11 cellular contexts compared by ENCODE assay signal in the genomic region with DNA sequence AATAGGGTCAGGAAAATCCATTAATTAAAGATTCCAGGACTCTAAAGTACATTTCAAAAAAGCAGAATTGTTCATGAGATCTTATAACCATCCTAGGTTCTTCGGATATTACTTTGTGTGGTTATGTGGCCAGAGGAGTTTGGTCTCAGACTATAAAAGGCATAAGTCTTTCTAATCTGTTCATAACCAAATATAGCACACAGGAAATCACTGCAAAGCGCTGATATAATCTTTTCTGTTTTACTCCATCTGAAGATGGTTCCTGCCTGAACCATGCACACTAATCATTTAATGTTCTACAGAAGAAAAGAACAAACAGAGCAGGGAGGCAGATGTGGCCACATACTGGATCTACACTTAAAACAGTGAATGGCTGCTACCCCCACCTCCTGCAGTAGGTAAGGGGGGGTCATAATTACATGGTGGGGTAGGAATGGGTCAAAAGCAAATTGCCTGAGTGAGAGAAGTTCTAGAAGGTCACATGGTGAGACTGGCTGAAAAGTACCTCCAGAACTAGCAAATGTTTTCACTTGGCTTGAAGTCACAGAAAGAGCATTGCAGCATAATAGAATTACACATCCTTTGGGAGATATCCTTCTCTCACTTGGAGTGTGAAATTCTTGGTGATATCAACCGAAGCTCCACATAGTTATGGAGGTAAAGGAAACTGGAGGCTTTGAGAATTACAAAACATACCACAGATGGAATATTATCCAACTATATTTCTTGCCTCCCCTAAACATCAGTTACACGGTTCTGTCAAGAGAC.
DNase-seq lines count a peak whose midpoint lies in the region; ATAC-seq and TF ChIP-seq lines count a peak whose summit lies in the region.
"Had no signal": no experiment of that assay in that cellular context is flagged by ENCODE, and none has a peak within 500 bp of the region (broad histone marks: within the 10 kb centered on the region; RNA-seq: fewer than 3 reads in every experiment).

No MANE protein-coding gene starts in this region.

- H3K4me3 ChIP-seq in endocrine pancreas (ENCODE audit: control insufficient read depth, insufficient read depth, low read length) = peak overlapping the region; percentile 40

- no peaks in the 10 kb centered on the region for H3K9me3 ChIP-seq in endocrine pancreas (ENCODE audit: control insufficient read depth, low read length)

- TF ChIP-seq POLR2A in GM18505 (IDR thresholded peaks at IDR 0.05; ENCODE audit: borderline replicate concordance, extremely low read depth, insufficient read depth, insufficient read length) = peak; percentile 39

- no peak overlapping the region for H3K27ac Mint-ChIP-seq in activated naive CD4-positive, alpha-beta T cell treated with anti-CD3 and anti-CD28 coated beads for 36 hours
- H3K27ac Mint-ChIP-seq: memory B cell had no signal

- H3K27me3 Mint-ChIP-seq in activated naive CD4-positive, alpha-beta T cell treated with anti-CD3 and anti-CD28 coated beads for 36 hours (ENCODE audit: low read depth) = no peaks in the 10 kb centered on the region
- H3K27me3 Mint-ChIP-seq: memory B cell had no signal

- ATAC-seq in GM18505 (IDR thresholded peaks at IDR 0.05; ENCODE audit: unreplicated experiment) (peak; percentile 58), GM21528 (IDR thresholded peaks at IDR 0.05; ENCODE audit: low FRiP score, unreplicated experiment) (peak; percentile 60), HG03196 (IDR thresholded peaks at IDR 0.05; ENCODE audit: unreplicated experiment) (peak; percentile 59)
- ATAC-seq: HCT116 had no signal

- H3K27me3 ChIP-seq in endocrine pancreas (ENCODE audit: control insufficient read depth, insufficient read depth, low read length) = no peaks in the 10 kb centered on the region

- H3K4me3 Mint-ChIP-seq in activated naive CD4-positive, alpha-beta T cell treated with anti-CD3 and anti-CD28 coated beads for 36 hours = no peak overlapping the region
- H3K4me3 Mint-ChIP-seq: memory B cell had no signal

- H3K9me3 Mint-ChIP-seq in activated naive CD4-positive, alpha-beta T cell treated with anti-CD3 and anti-CD28 coated beads for 36 hours = no peaks in the 10 kb centered on the region

- CTCF ChIA-PET in activated naive CD4-positive, alpha-beta T cell treated with anti-CD3 and anti-CD28 coated beads for 36 hours (lab: Charles Lee) = interaction anchor here (1.2 kb wide), 1 partner anchor 252 kb away, joined by 4 read pairs; no protein-coding TSS in a partner anchor

- H3K36me3 ChIP-seq in endocrine pancreas (ENCODE audit: control insufficient read depth, insufficient read depth, low read length) = no peaks in the 10 kb centered on the region

- H3K4me1 ChIP-seq in endocrine pancreas (ENCODE audit: control insufficient read depth, insufficient read depth, low read length) = peaks cover 31% of the 10 kb centered on the region

- no peak overlapping the region for H3K9ac ChIP-seq in endocrine pancreas (ENCODE audit: control insufficient read depth, insufficient read depth, low read length)

- DNase-seq in activated gamma-delta T cell treated with Interleukin-2 at 50 U/mL for 16 hours (no peak), NCI-H1694 treated with DMSO at 0.1 percent for 48 hours (lab: John Stamatoyannopoulos, UW) (no peak)
- DNase-seq in stimulated activated CD4-positive, alpha-beta T cell treated with anti-CD3 and anti-CD28 coated beads, Interleukin-15, amount 100 ng/mL, for 24 hours = no peak
- DNase-seq in activated naive CD4-positive, alpha-beta T cell treated with anti-CD3 and anti-CD28 coated beads for 36 hours = no peak
- DNase-seq: activated naive CD4-positive, alpha-beta T cell treated with Interleukin-2 at 50 U/mL for 16 hours had no signal

- no peaks in the 10 kb centered on the region for H3K36me3 Mint-ChIP-seq in activated naive CD4-positive, alpha-beta T cell treated with anti-CD3 and anti-CD28 coated beads for 36 hours (ENCODE audit: low read depth)
- H3K36me3 Mint-ChIP-seq: memory B cell had no signal

- intact Hi-C loops in activated naive CD4-positive, alpha-beta T cell treated with anti-CD3 and anti-CD28 coated beads for 36 hours (cut with micrococcal nuclease) = no loop called here

- H3K4me1 Mint-ChIP-seq in activated naive CD4-positive, alpha-beta T cell treated with anti-CD3 and anti-CD28 coated beads for 36 hours (ENCODE audit: low read depth) = peaks cover 16% of the 10 kb centered on the region
- H3K4me1 Mint-ChIP-seq: memory B cell had no signal
